Comparison of ENCODE assay signal across 8 cellular contexts in genomic region chr2:239264838-239265651, GRCh38.
DNase-seq lines count a peak whose midpoint lies in the region; ATAC-seq and TF ChIP-seq lines count a peak whose summit lies in the region.

No MANE protein-coding gene starts in this region.

- ATAC-seq in GM21390 (IDR thresholded peaks at IDR 0.05; ENCODE audit: unreplicated experiment) (peak; percentile 37), heart left ventricle (peak; percentile 6 to 60 (median 28)), HG02571 (IDR thresholded peaks at IDR 0.05; ENCODE audit: unreplicated experiment) (no peak)

- no peak for TF ChIP-seq POLR2A in heart left ventricle (IDR thresholded peaks at IDR 0.05)

- WGBS in heart left ventricle, 4 donors = 36 to 55% (median 43%) methylated on average over 7 to 11 of the region's 11 CpGs

- no peaks in the 10 kb centered on the region for H3K9me3 ChIP-seq in heart left ventricle

- peak overlapping the region in 1 of 12 donors; percentile 49 for H3K4me3 ChIP-seq in heart left ventricle

- peak in 4 of 12 donors; percentile 15 to 26 (median 20) for TF ChIP-seq CTCF in heart left ventricle (IDR thresholded peaks at IDR 0.05)

- DNase-seq in NOMO-1 treated with DMSO at 0.1 percent for 48 hours (lab: John Stamatoyannopoulos, UW; ENCODE audit: unreplicated experiment) (peak; percentile 81), heart left ventricle (peak in 3 of 5 donors; percentile 25 to 55 (median 42)), NCI-H1105 treated with DMSO at 0.1 percent for 48 hours (lab: John Stamatoyannopoulos, UW) (no peak), COLO668 (lab: John Stamatoyannopoulos, UW; ENCODE audit: unreplicated experiment) (no peak)
- peak; percentile 85 for DNase-seq in activated effector memory CD4-positive, alpha-beta T cell treated with anti-CD3 and anti-CD28 coated beads, Interleukin-2, amount 50 U/mL, for 16 hours
- peak; percentile 67 for DNase-seq in stimulated activated CD4-positive, alpha-beta T cell treated with anti-CD3 and anti-CD28 coated beads, Interleukin-15, amount 100 ng/mL, for 24 hours

- H3K4me1 ChIP-seq in heart left ventricle = peaks cover 28 to 98% (median 61%) of the 10 kb centered on the region in 12 donors

- no peaks in the 10 kb centered on the region for H3K27me3 ChIP-seq in heart left ventricle

- no peaks in the 10 kb centered on the region for H3K36me3 ChIP-seq in heart left ventricle

- intact Hi-C loops in heart left ventricle (cut with DNase I) = no loop called here

- peak overlapping the region in 11 of 12 donors; percentile 23 to 86 (median 79) for H3K27ac ChIP-seq in heart left ventricle

Comparison
In these comparisons a context has a peak if more than half of its experiments do, and no peak if none do; other contexts are left out.
1. DNase-seq: peak in NOMO-1 treated with DMSO at 0.1 percent for 48 hours (single experiment), activated effector memory CD4-positive, alpha-beta T cell treated with anti-CD3 and anti-CD28 coated beads, Interleukin-2, amount 50 U/mL, for 16 hours (single experiment), heart left ventricle (3 of 5) and stimulated activated CD4-positive, alpha-beta T cell treated with anti-CD3 and anti-CD28 coated beads, Interleukin-15, amount 100 ng/mL, for 24 hours (single experiment); none in NCI-H1105 treated with DMSO at 0.1 percent for 48 hours (single experiment) and COLO668 (single experiment).